In genomic region chr7:20466425-20467125, GRCh38 we compare ENCODE assay signal across 19 cellular contexts.
A peak's percentile ranks its signal among the peaks of the same experiment; 100 is the strongest.
DNase-seq lines count a peak whose midpoint lies in the region; ATAC-seq and TF ChIP-seq lines count a peak whose summit lies in the region.
"Had no signal": no experiment of that assay in that cellular context is flagged by ENCODE, and none has a peak within 500 bp of the region (broad histone marks: within the 10 kb centered on the region; RNA-seq: fewer than 3 reads in every experiment).

No MANE protein-coding gene starts in this region.

- H3K79me2 ChIP-seq in OCI-LY7 (ENCODE audit: insufficient read depth, low read depth, low read length) = no peaks in the 10 kb centered on the region
- H3K79me2 ChIP-seq: parathyroid adenoma had no signal

- intact Hi-C loops in OCI-LY7 (cut with micrococcal nuclease; ENCODE audit: unreplicated experiment) = no loop called here

- H3K4me2 ChIP-seq in OCI-LY7 (ENCODE audit: low read length) = no peak overlapping the region

- 31 to 48% methylated on average over 1 of the region's 1 CpG for WGBS in lung, 2 donors

- DNase-seq in NOMO-1 (lab: John Stamatoyannopoulos, UW; ENCODE audit: unreplicated experiment in 2 of 2) (peak; percentile 53 to 79), lung (ENCODE audit: low spot score) (no peak), OCI-M1 (lab: John Stamatoyannopoulos, UW) (no peak), DMS 273 treated with DMSO at 0.1 percent for 48 hours (lab: John Stamatoyannopoulos, UW) (no peak), OCI-LY7 (ENCODE audit: low spot score) (no peak)
- DNase-seq: activated CD4-positive, alpha-beta T cell treated with anti-CD3 and anti-CD28 coated beads for 36 hours; activated gamma-delta T cell treated with Interleukin-2 at 50 U/mL for 16 hours; amniotic stem cell; CD8-positive, alpha-beta T cell; Karpas-422; NCI-H1417 treated with DMSO at 0.1 percent for 48 hours; NCI-H526; SJCRH30; T-helper 9 cell had no signal

- H3K4me1 ChIP-seq in lung (ENCODE audit: control insufficient read depth in 2 of 2, insufficient read depth in 2 of 2, low read length in 2 of 2) (no peaks in the 10 kb centered on the region), OCI-LY7 (ENCODE audit: insufficient read depth, low read length, poor library complexity, severe bottlenecking) (no peaks in the 10 kb centered on the region)
- H3K4me1 ChIP-seq: esophagus muscularis mucosa, parathyroid adenoma, SJCRH30 had no signal

- TF ChIP-seq CTCF in lung (IDR thresholded peaks at IDR 0.05; ENCODE audit: control extremely low read depth, extremely low read depth) (no peak), OCI-LY7 (conservative IDR thresholded peaks at IDR 0.05; ENCODE audit: low read length) (no peak)

- no peaks in the 10 kb centered on the region for H3K36me3 ChIP-seq in lung (ENCODE audit: control insufficient read depth in 2 of 2, insufficient read depth in 2 of 2, low read length in 2 of 2)
- no peaks in the 10 kb centered on the region for H3K36me3 ChIP-seq in OCI-LY7 (ENCODE audit: insufficient read depth, low read length)
- H3K36me3 ChIP-seq: esophagus muscularis mucosa, SJCRH30 had no signal

- H3K27me3 ChIP-seq in lung (ENCODE audit: control insufficient read depth, insufficient read depth) = no peaks in the 10 kb centered on the region
- H3K27me3 ChIP-seq: esophagus muscularis mucosa, SJCRH30 had no signal

- BruUV-seq in OCI-LY7 (replicated peaks; lab: Mats Ljungman, UMichigan) = no TSS peak

- H3K9me2 ChIP-seq in OCI-LY7 (ENCODE audit: insufficient read depth, low read length) = no peaks in the 10 kb centered on the region

- H3K4me3 ChIP-seq in lung (no peak overlapping the region), OCI-LY7 (ENCODE audit: low read depth, low read length, poor library complexity, severe bottlenecking) (no peak overlapping the region)
- H3K4me3 ChIP-seq: esophagus muscularis mucosa, SJCRH30 had no signal

- H3K9me3 ChIP-seq in lung (ENCODE audit: control insufficient read depth in 2 of 2, insufficient read depth in 1 of 2, low read length in 1 of 2) (no peaks in the 10 kb centered on the region), OCI-LY7 (ENCODE audit: low read length) (no peaks in the 10 kb centered on the region)
- H3K9me3 ChIP-seq: esophagus muscularis mucosa, SJCRH30 had no signal

- H3K27ac ChIP-seq in lung (ENCODE audit: low read depth in 1 of 2, low read length in 1 of 2) = no peak overlapping the region
- no peak overlapping the region for H3K27ac ChIP-seq in OCI-LY7 (ENCODE audit: low read depth, low read length, poor library complexity, severe bottlenecking)
- H3K27ac ChIP-seq: esophagus muscularis mucosa, parathyroid adenoma, SJCRH30 had no signal

- peak; percentile 48 for ATAC-seq in GM18502 (IDR thresholded peaks at IDR 0.05; ENCODE audit: poor library complexity, unreplicated experiment)
- peak; percentile 69 for ATAC-seq in HG02678 (IDR thresholded peaks at IDR 0.05; ENCODE audit: unreplicated experiment)
- ATAC-seq in lung (ENCODE audit: insufficient read depth, low FRiP score) = peak; percentile 54
- no peak for ATAC-seq in HG02852 (IDR thresholded peaks at IDR 0.05; ENCODE audit: unreplicated experiment)
- ATAC-seq: activated CD4-positive, alpha-beta T cell treated with anti-CD3 and anti-CD28 coated beads for 36 hours; CD8-positive, alpha-beta T cell had no signal

- H2AFZ ChIP-seq in OCI-LY7 (ENCODE audit: low read length) = no peak overlapping the region
- H2AFZ ChIP-seq: parathyroid adenoma had no signal

- CTCF ChIA-PET in OCI-LY7 (lab: Charles Lee; ENCODE audit: unreplicated experiment) = no interaction called here

- H4K20me1 ChIP-seq in OCI-LY7 (ENCODE audit: insufficient read depth, low read length) = no peaks in the 10 kb centered on the region

- POLR2A ChIA-PET in OCI-LY7 (lab: Charles Lee) = interaction anchor here (1.1 kb wide), 1 partner anchor 86 kb away, joined by 4 read pairs; no protein-coding TSS in a partner anchor

Comparison
In these comparisons a context has a peak if more than half of its experiments do, and no peak if none do; other contexts are left out.
1. DNase-seq: peak in NOMO-1 (2 of 2); none in lung (single experiment), OCI-M1 (single experiment), DMS 273 treated with DMSO at 0.1 percent for 48 hours (single experiment) and OCI-LY7 (single experiment).